ENCODE assay signal across 2 cellular contexts in the genomic region with DNA sequence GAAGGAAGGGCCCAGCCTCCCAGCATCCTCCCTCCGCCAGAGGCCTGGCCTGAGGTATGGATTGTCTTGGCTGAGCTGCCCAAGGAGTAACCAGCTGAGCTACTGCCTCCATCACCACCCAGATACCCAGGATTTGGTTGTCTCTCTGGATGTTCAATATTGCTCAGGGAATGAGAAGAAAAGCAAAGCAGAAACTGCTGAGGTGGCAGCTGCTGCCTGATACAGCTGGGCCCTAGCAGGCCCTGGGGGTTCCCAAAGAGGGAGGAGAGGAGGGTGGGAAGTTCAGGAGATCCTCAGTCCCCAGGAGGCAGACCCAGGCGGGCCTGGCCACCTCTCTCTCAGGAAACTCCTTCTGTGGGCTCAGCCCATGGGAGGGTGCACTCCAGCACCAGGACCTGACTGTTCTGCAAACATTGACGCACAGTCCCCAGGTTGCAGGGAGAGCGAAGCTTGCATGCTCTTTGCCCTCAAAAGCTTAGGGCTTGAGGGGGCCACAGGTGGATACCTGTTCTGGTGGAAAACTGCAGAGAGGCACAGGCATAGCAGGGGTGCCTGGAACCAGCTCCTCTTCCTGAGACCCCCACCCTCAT.
TF ChIP-seq lines count a peak whose summit lies in the region.

No MANE protein-coding gene starts in this region.

TF ChIP-seq in IMR-90, 13 proteins besides CTCF, POLR2A, EP300 and RAD21:
- TF ChIP-seq RCOR1 (IDR thresholded peaks at IDR 0.05; ENCODE audit: insufficient replicate concordance, low read length): no peak
- peak; percentile 42 for TF ChIP-seq MAFK (IDR thresholded peaks at IDR 0.05; ENCODE audit: low read depth, low read length)
TF ChIP-seq in IMR-90: peak in this region for 1.

TF ChIP-seq in H1, 55 proteins besides CTCF, POLR2A, EP300 and RAD21:
- TF ChIP-seq TBP (IDR thresholded peaks at IDR 0.05; ENCODE audit: low read depth, low read length): no peak
- TF ChIP-seq PHF8 (conservative IDR thresholded peaks at IDR 0.05; ENCODE audit: low read depth, low read length): no peak
TF ChIP-seq in H1: peak in this region for 0.
